8 cellular contexts compared by ENCODE assay signal in genomic region chr20:50193169-50193850, GRCh38. TPM values are rescaled to one million over a fixed set of nuclear protein-coding genes. Genes with fewer than 3 reads are reported as not detected.
DNase-seq lines count a peak whose midpoint lies in the region; ATAC-seq and TF ChIP-seq lines count a peak whose summit lies in the region.

No MANE protein-coding gene starts in this region.

- H3K9me3 Mint-ChIP-seq in CD4-positive, alpha-beta memory T cell = peaks cover 0 to 2% (median 0%) of the 10 kb centered on the region in 8 donors
- no peaks in the 10 kb centered on the region for H3K9me3 Mint-ChIP-seq in effector memory CD8-positive, alpha-beta T cell
- H3K9me3 Mint-ChIP-seq in natural killer cell treated with Interleukin-12 subunit alpha and Interleukin-12 subunit beta and Interleukin-15 and Interleukin-18, amount 100 ng/mL, for 72 hours = no peaks in the 10 kb centered on the region

- in situ Hi-C loops in GM13977 (cut with MboI; ENCODE audit: low pct_unique_long_range_greater_than_20kb, low sequenced_read_pairs, unreplicated experiment) = loop anchor here (25.0 kb wide), 1 partner anchor 206 kb away; the partner anchor contains the start of gene SNAI1

- peak overlapping the region in 6 of 7 donors; percentile 79 to 97 (median 95) for H3K27ac Mint-ChIP-seq in CD4-positive, alpha-beta memory T cell
- peak overlapping the region; percentile 83 to 93 for H3K27ac Mint-ChIP-seq in effector memory CD8-positive, alpha-beta T cell
- H3K27ac Mint-ChIP-seq in natural killer cell treated with Interleukin-12 subunit alpha and Interleukin-12 subunit beta and Interleukin-15 and Interleukin-18, amount 100 ng/mL, for 72 hours = peak overlapping the region; percentile 96 to 99

- H3K36me3 ChIP-seq in CD4-positive, alpha-beta memory T cell (ENCODE audit: insufficient read depth, low read length) = peaks cover 3% of the 10 kb centered on the region

- peak overlapping the region; percentile 90 to 97 (median 96) for H3K4me3 Mint-ChIP-seq in CD4-positive, alpha-beta memory T cell
- peak overlapping the region; percentile 90 to 96 for H3K4me3 Mint-ChIP-seq in effector memory CD8-positive, alpha-beta T cell
- peak overlapping the region; percentile 96 for H3K4me3 Mint-ChIP-seq in natural killer cell treated with Interleukin-12 subunit alpha and Interleukin-12 subunit beta and Interleukin-15 and Interleukin-18, amount 100 ng/mL, for 72 hours

- POLR2A ChIA-PET in CD4-positive, alpha-beta memory T cell (lab: Charles Lee; ENCODE audit: partially characterized antibody) = no interaction called here

- peaks cover 3 to 12% of the 10 kb centered on the region in 2 donors for H3K36me3 Mint-ChIP-seq in CD4-positive, alpha-beta memory T cell
- H3K36me3 Mint-ChIP-seq in effector memory CD8-positive, alpha-beta T cell (ENCODE audit: insufficient read depth) = peaks cover 12% of the 10 kb centered on the region
- H3K36me3 Mint-ChIP-seq in natural killer cell treated with Interleukin-12 subunit alpha and Interleukin-12 subunit beta and Interleukin-15 and Interleukin-18, amount 100 ng/mL, for 72 hours = peaks cover 12% of the 10 kb centered on the region

- no peaks in the 10 kb centered on the region for H3K27me3 Mint-ChIP-seq in CD4-positive, alpha-beta memory T cell
- H3K27me3 Mint-ChIP-seq in effector memory CD8-positive, alpha-beta T cell = no peaks in the 10 kb centered on the region
- no peaks in the 10 kb centered on the region for H3K27me3 Mint-ChIP-seq in natural killer cell treated with Interleukin-12 subunit alpha and Interleukin-12 subunit beta and Interleukin-15 and Interleukin-18, amount 100 ng/mL, for 72 hours

- intact Hi-C loops in CD4-positive, alpha-beta memory T cell (cut with micrococcal nuclease) = loop anchor here (5.0 kb wide), 1 partner anchor 194 kb away; no protein-coding TSS in a partner anchor

- H3K27ac ChIP-seq in CD4-positive, alpha-beta memory T cell (ENCODE audit: low read depth, low read length) = peak overlapping the region; percentile 52

- peaks cover 34% of the 10 kb centered on the region for H3K4me1 ChIP-seq in CD4-positive, alpha-beta memory T cell (ENCODE audit: insufficient read depth, low read length)

- TF ChIP-seq CTCF in GM13977 (IDR thresholded peaks at IDR 0.05; ENCODE audit: extremely low read depth, insufficient read depth, missing control alignments) = no peak

- peak overlapping the region; percentile 16 to 36 for H3K4me3 ChIP-seq in CD4-positive, alpha-beta memory T cell (ENCODE audit: low read length in 2 of 2)

- CTCF ChIA-PET in CD4-positive, alpha-beta memory T cell (lab: Charles Lee; ENCODE audit: partially characterized antibody) = no interaction called here

- no peak for ATAC-seq in effector memory CD8-positive, alpha-beta T cell (replicated peaks)
- no peak for ATAC-seq in natural killer cell treated with Interleukin-12 subunit alpha and Interleukin-12 subunit beta and Interleukin-15 and Interleukin-18, amount 100 ng/mL, for 72 hours
- ATAC-seq in GM18909 (IDR thresholded peaks at IDR 0.05; ENCODE audit: poor library complexity, unreplicated experiment) = no peak
- no peak for ATAC-seq in HG02884 (IDR thresholded peaks at IDR 0.05; ENCODE audit: unreplicated experiment)
- ATAC-seq in GM21737 (IDR thresholded peaks at IDR 0.05; ENCODE audit: unreplicated experiment) = no peak

- no peaks in the 10 kb centered on the region for H3K27me3 ChIP-seq in CD4-positive, alpha-beta memory T cell (ENCODE audit: insufficient read depth, low read length)

- DNase-seq in CD4-positive, alpha-beta memory T cell = no peak
- DNase-seq in NAMALWA (ENCODE audit: low spot score) (peak; percentile 30), GM13977 (ENCODE audit: low spot score) (no peak)
- DNase-seq in effector memory CD8-positive, alpha-beta T cell = no peak
- no peak for DNase-seq in natural killer cell treated with Interleukin-12 subunit alpha and Interleukin-12 subunit beta and Interleukin-15 and Interleukin-18, amount 100 ng/mL, for 72 hours (ENCODE audit: low spot score)

- peaks cover 9 to 39% (median 27%) of the 10 kb centered on the region in 4 donors for H3K4me1 Mint-ChIP-seq in CD4-positive, alpha-beta memory T cell
- H3K4me1 Mint-ChIP-seq in effector memory CD8-positive, alpha-beta T cell (ENCODE audit: low read depth in 2 of 2) = peaks cover 22 to 30% of the 10 kb centered on the region in 2 donors
- H3K4me1 Mint-ChIP-seq in natural killer cell treated with Interleukin-12 subunit alpha and Interleukin-12 subunit beta and Interleukin-15 and Interleukin-18, amount 100 ng/mL, for 72 hours (ENCODE audit: low read depth in 2 of 2) = peaks cover 33 to 50% of the 10 kb centered on the region in 2 donors

- no peaks in the 10 kb centered on the region for H3K9me3 ChIP-seq in CD4-positive, alpha-beta memory T cell (ENCODE audit: control insufficient read depth in 1 of 2, low read length in 2 of 2)

RNA-seq across cellular contexts. Expression of gene CEBPB, which starts 2.7 kb away (rescaled TPM):
- 10 to 100 TPM; 32.7 to 34.3 TPM for total RNA-seq in CD4-positive, alpha-beta memory T cell
- 10 to 100 TPM; 12.8 to 23.5 TPM for polyA plus RNA-seq in CD4-positive, alpha-beta memory T cell
- 100 to 1,000 TPM; 153 to 167 TPM for total RNA-seq in natural killer cell treated with Interleukin-12 subunit alpha and Interleukin-12 subunit beta and Interleukin-15 and Interleukin-18, amount 100 ng/mL, for 72 hours

RNA-seq across cellular contexts. Expression of gene PEDS1, which starts 39.8 kb away (rescaled TPM):
- 10 to 100 TPM; 16.8 TPM for total RNA-seq in CD4-positive, alpha-beta memory T cell
- 10 to 100 TPM; 14.7 to 25.1 TPM for polyA plus RNA-seq in CD4-positive, alpha-beta memory T cell
- 10 to 100 TPM; 31.2 to 33.8 TPM for total RNA-seq in natural killer cell treated with Interleukin-12 subunit alpha and Interleukin-12 subunit beta and Interleukin-15 and Interleukin-18, amount 100 ng/mL, for 72 hours

Comparison
In these comparisons a context has a peak if more than half of its experiments do, and no peak if none do; other contexts are left out.
1. RNA of gene CEBPB, which starts 2.7 kb away (total RNA-seq): 153 to 167 TPM in natural killer cell treated with Interleukin-12 subunit alpha and Interleukin-12 subunit beta and Interleukin-15 and Interleukin-18, amount 100 ng/mL, for 72 hours; 32.7 to 34.3 TPM in CD4-positive, alpha-beta memory T cell; every median in the first group is over 4 times any median in the second.
2. Peak in every context shown above with its lines, with median percentiles within 50 percentile points of each other: H3K27ac Mint-ChIP-seq and H3K4me3 Mint-ChIP-seq.